Comparison of ENCODE assay signal across 17 cellular contexts in the genomic region with DNA sequence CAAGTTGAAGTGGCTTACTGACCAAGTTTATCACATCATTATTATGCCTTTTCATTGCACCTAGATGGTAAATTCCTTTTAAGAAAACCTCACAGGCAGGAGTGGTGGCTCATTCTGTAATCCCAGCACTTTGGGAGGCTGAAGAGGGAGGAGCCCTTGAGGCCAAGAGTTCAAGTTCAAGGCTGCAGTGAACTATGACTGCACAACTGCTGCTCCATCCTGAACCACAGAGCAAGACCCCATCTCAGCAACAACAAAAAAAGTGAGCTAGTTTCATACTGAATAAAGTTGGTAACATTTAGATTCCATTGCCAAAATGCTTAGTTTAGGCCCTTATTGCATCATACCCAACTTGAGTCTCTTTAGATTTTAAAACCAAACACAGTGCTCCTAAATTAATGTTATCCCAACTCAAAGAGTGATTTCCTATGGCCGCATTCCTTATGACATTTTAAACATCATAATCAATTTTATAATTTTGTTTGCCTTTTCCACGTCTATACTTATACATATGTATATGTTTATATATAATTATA.
"Had no signal": no experiment of that assay in that cellular context is flagged by ENCODE, and none has a peak within 500 bp of the region (broad histone marks: within the 10 kb centered on the region; RNA-seq: fewer than 3 reads in every experiment).

No MANE protein-coding gene starts in this region.

- H3K36me3 ChIP-seq: brain microvascular endothelial cell, pancreas had no signal

- H2AFZ ChIP-seq: hepatocyte had no signal

- H3K27ac Mint-ChIP-seq: activated naive CD4-positive, alpha-beta T cell treated with anti-CD3 and anti-CD28 coated beads, Interleukin-2, amount 10 ng/mL, durations not matched to agents 7 days and 5 days; activated T-helper 2 cell treated with anti-CD3 and anti-CD28 coated beads, Interferon-gamma antibody, Interleukin-2, Interleukin-4, amounts not matched to agents 10 μg/mL and 5 μg/mL and 100 μg/mL, durations not matched to agents 14 hours and 24 hours and 36 hours; dendritic cell treated with granulocyte-macrophage colony-stimulating factor and Interleukin-4, amounts not matched to agents 40 ng/mL and 50 ng/mL, for 4 days; endodermal cell had no signal

- H3K4me3 Mint-ChIP-seq: activated naive CD4-positive, alpha-beta T cell treated with anti-CD3 and anti-CD28 coated beads, Interleukin-2, amount 10 ng/mL, durations not matched to agents 7 days and 5 days; dendritic cell treated with granulocyte-macrophage colony-stimulating factor and Interleukin-4, amounts not matched to agents 40 ng/mL and 50 ng/mL, for 4 days; endodermal cell had no signal

- H3K27ac ChIP-seq: brain microvascular endothelial cell, hepatocyte, pancreas, tibial artery, WERI-Rb-1 had no signal

- H3K9me3 Mint-ChIP-seq: activated naive CD4-positive, alpha-beta T cell treated with anti-CD3 and anti-CD28 coated beads, Interleukin-2, amount 10 ng/mL, durations not matched to agents 7 days and 5 days; activated T-helper 2 cell treated with anti-CD3 and anti-CD28 coated beads, Interferon-gamma antibody, Interleukin-2, Interleukin-4, amounts not matched to agents 10 μg/mL and 5 μg/mL and 100 μg/mL, durations not matched to agents 14 hours and 24 hours and 36 hours; dendritic cell treated with granulocyte-macrophage colony-stimulating factor and Interleukin-4, amounts not matched to agents 40 ng/mL and 50 ng/mL, for 4 days; endodermal cell had no signal

- H3K9me3 ChIP-seq: pancreas, tibial artery had no signal

- FAIRE-seq: kidney, pancreas had no signal

- H3K27me3 Mint-ChIP-seq: activated naive CD4-positive, alpha-beta T cell treated with anti-CD3 and anti-CD28 coated beads, Interleukin-2, amount 10 ng/mL, durations not matched to agents 7 days and 5 days; dendritic cell treated with granulocyte-macrophage colony-stimulating factor and Interleukin-4, amounts not matched to agents 40 ng/mL and 50 ng/mL, for 4 days had no signal

- DNase-seq: activated naive CD4-positive, alpha-beta T cell treated with anti-CD3 and anti-CD28 coated beads, Interleukin-2, amount 10 ng/mL, durations not matched to agents 7 days and 5 days; amniotic stem cell; brain microvascular endothelial cell; cerebellar nuclear complex; endodermal cell; erythroblast; kidney; left ventricle myocardium superior; pancreas; stimulated activated CD4-positive, alpha-beta T cell treated with anti-CD3 and anti-CD28 coated beads, Interleukin-4, amount 100 ng/mL, for 4 hours; T-helper 1 cell; tibial artery; WERI-Rb-1 had no signal

- ATAC-seq: left ventricle myocardium superior, pancreas had no signal

- H3K4me2 ChIP-seq: hepatocyte had no signal

- H3K27me3 ChIP-seq: brain microvascular endothelial cell, hepatocyte, pancreas, tibial artery had no signal

- H3K4me3 ChIP-seq: hepatocyte, pancreas, SK-N-MC, tibial artery had no signal
